Comparison of ENCODE assay signal across 13 cellular contexts in genomic region chr19:16898306-16899015, GRCh38. TPM values are rescaled to one million over a fixed set of nuclear protein-coding genes. Genes with fewer than 3 reads are reported as not detected.
DNase-seq lines count a peak whose midpoint lies in the region; ATAC-seq, FAIRE-seq and TF ChIP-seq lines count a peak whose summit lies in the region.
"Had no signal": no experiment of that assay in that cellular context is flagged by ENCODE, and none has a peak within 500 bp of the region (broad histone marks: within the 10 kb centered on the region; RNA-seq: fewer than 3 reads in every experiment).

No MANE protein-coding gene starts in this region.

- FAIRE-seq in GM19239 (lab: Jason Lieb, UNC) = peak; percentile 81
- no peak for FAIRE-seq in K562 (lab: Jason Lieb, UNC)

- DNase-seq in SK-N-SH (no peak), GM19239 (ENCODE audit: insufficient read length, low spot score) (no peak), K562 (ENCODE audit: extremely low read depth in 1 of 4, low spot score in 3 of 4) (no peak), osteoblast (ENCODE audit: insufficient read length, low spot score, missing footprints) (peak; percentile 65)
- DNase-seq: 8988T; effector CD8-positive, alpha-beta T cell; NCI-H510A treated with DMSO at 0.1 percent for 48 hours; T-helper 9 cell had no signal

- H3K79me2 ChIP-seq in SK-N-SH (ENCODE audit: insufficient read depth) (no peaks in the 10 kb centered on the region), K562 (ENCODE audit: control insufficient read depth, insufficient read depth, low read length) (no peaks in the 10 kb centered on the region; the same call in 2 of the 3 replicates), osteoblast (ENCODE audit: insufficient read depth, low read length) (no peaks in the 10 kb centered on the region)

- H4K20me1 ChIP-seq in SK-N-SH (ENCODE audit: insufficient read depth) = no peaks in the 10 kb centered on the region
- no peaks in the 10 kb centered on the region for H4K20me1 ChIP-seq in K562 (replicated peaks; ENCODE audit: control insufficient read depth, insufficient read depth, low read length)
- no peaks in the 10 kb centered on the region for H4K20me1 ChIP-seq in osteoblast (ENCODE audit: insufficient read depth, low read length)

- BruUV-seq in K562 (replicated peaks; lab: Mats Ljungman, UMichigan) = no TSS peak

- H3K4me1 ChIP-seq in SK-N-SH (ENCODE audit: control insufficient read depth in 1 of 2, insufficient read depth in 2 of 2, low read depth in 1 of 2, low read length in 1 of 2) (peaks cover 0 to 4% of the 10 kb centered on the region in 2 experiments; a peak in 1 of 4 replicates), K562 (replicated peaks in 1 of 2; ENCODE audit: control insufficient read depth in 2 of 2, insufficient read depth in 2 of 2, low read length in 2 of 2) (peaks cover 7 to 53% of the 10 kb centered on the region in 2 experiments; a peak in 4 of 5 replicates), osteoblast (ENCODE audit: insufficient read depth, low read length) (no peaks in the 10 kb centered on the region)

- no peak overlapping the region for H2AFZ ChIP-seq in SK-N-SH (ENCODE audit: low read depth)
- H2AFZ ChIP-seq in K562 (ENCODE audit: low read depth, low read length) = no peak overlapping the region; the same call in 1 of the 2 replicates
- no peak overlapping the region for H2AFZ ChIP-seq in osteoblast (ENCODE audit: low read length)

- H3K27me3 ChIP-seq in SK-N-SH (ENCODE audit: insufficient read depth) (0 out of 2 replicates have a peak, but pooled peaks cover 11% of the 10 kb centered on the region), K562 (ENCODE audit: control insufficient read depth in 2 of 2, insufficient read depth in 2 of 2, low read length in 2 of 2) (peaks cover 0 to 11% of the 10 kb centered on the region in 2 experiments; a peak in 2 of 5 replicates), osteoblast (ENCODE audit: insufficient read depth, low read length) (peaks cover 2% of the 10 kb centered on the region)
- H3K27me3 ChIP-seq: tibial nerve had no signal

- H3K36me3 ChIP-seq in SK-N-SH (replicated peaks in 1 of 2; ENCODE audit: control insufficient read depth in 1 of 2, insufficient read depth in 2 of 2, low read length in 1 of 2) (no peaks in the 10 kb centered on the region), K562 (ENCODE audit: control insufficient read depth, insufficient read depth, low read length) (no peaks in the 10 kb centered on the region), osteoblast (ENCODE audit: insufficient read depth, low read length) (no peaks in the 10 kb centered on the region)
- H3K36me3 ChIP-seq: tibial nerve had no signal

- intact Hi-C loops in K562 (cut with micrococcal nuclease) = loop anchor here (1.0 to 5.0 kb wide), 5 partner anchors 62 to 394 kb away; no protein-coding TSS in a partner anchor

- no peak for TF ChIP-seq EP300 in SK-N-SH (IDR thresholded peaks at IDR 0.05; ENCODE audit: borderline replicate concordance in 1 of 2, low read depth in 1 of 2, low read length in 1 of 2)
- no peak for TF ChIP-seq EP300 in K562 (IDR thresholded peaks at IDR 0.05; ENCODE audit: low read length)

- TF ChIP-seq RAD21 in SK-N-SH (IDR thresholded peaks at IDR 0.05; ENCODE audit: low read length) (no peak), K562 (CRISPR knock-in tag; conservative IDR thresholded peaks at IDR 0.05 in 1 of 2, IDR thresholded peaks at IDR 0.05 in 1 of 2) (no peak)

- H3K9ac ChIP-seq in SK-N-SH (no peak overlapping the region), K562 (ENCODE audit: insufficient read depth in 1 of 2, low read depth in 2 of 2, low read length in 2 of 2) (peak overlapping the region in 1 of 2 experiments; percentile 92; a peak in 3 of 4 replicates)

- H3K4me3 ChIP-seq in SK-N-SH (ENCODE audit: low read depth in 2 of 2, low read length in 1 of 2) = no peak overlapping the region
- no peak overlapping the region for H3K4me3 ChIP-seq in K562
- no peak overlapping the region for H3K4me3 ChIP-seq in osteoblast (ENCODE audit: insufficient read depth, low read length)

- H3K9me1 ChIP-seq in K562 (ENCODE audit: control insufficient read depth, insufficient read depth, low read length) = no peaks in the 10 kb centered on the region

- no peak for TF ChIP-seq POLR2A in K562 (conservative IDR thresholded peaks at IDR 0.05)

- POLR2A ChIA-PET in SK-N-SH (lab: Yijun Ruan, JAX) = no interaction called here
- POLR2A ChIA-PET in K562 (lab: Yijun Ruan, JAX) = interaction anchor here (1.2 kb wide), 1 partner anchor 10 kb away, joined by 7 read pairs; no protein-coding TSS in a partner anchor

- 71% methylated on average over 13 of the region's 13 CpGs for WGBS in SK-N-SH (ENCODE audit: low lambda C conversion rate)
- WGBS in K562 (ENCODE audit: insufficient coverage, low coverage, missing lambda C conversion rate) = 59% methylated on average over 12 of the region's 13 CpGs

- H3K9me3 ChIP-seq in SK-N-SH (no peaks in the 10 kb centered on the region), K562 (replicated peaks; ENCODE audit: control insufficient read depth, insufficient read depth, low read depth, low read length) (no peaks in the 10 kb centered on the region), osteoblast (ENCODE audit: low read depth, low read length) (no peaks in the 10 kb centered on the region)
- H3K9me3 ChIP-seq: tibial nerve had no signal

- in situ Hi-C loops in K562 (cut with MboI) = no loop called here

- ATAC-seq in SK-N-SH treated with all-trans-retinoic acid at 6 μM for 48 hours (no peak), K562 (no peak), HG03139 (IDR thresholded peaks at IDR 0.05; ENCODE audit: unreplicated experiment) (no peak), HG02981 (IDR thresholded peaks at IDR 0.05; ENCODE audit: unreplicated experiment) (no peak)
- ATAC-seq in activated CD4-positive, CD25-positive, alpha-beta regulatory T cell treated with anti-CD3 and anti-CD28 coated beads, Interleukin-2, amount 50 U/mL, for 24 hours = no peak

- no peaks in the 10 kb centered on the region for H3F3A ChIP-seq in SK-N-SH (replicated peaks; ENCODE audit: insufficient read depth)

- H3K27ac ChIP-seq in SK-N-SH (ENCODE audit: low read depth in 2 of 2, low read length in 1 of 2) = no peak overlapping the region
- H3K27ac ChIP-seq in K562 (ENCODE audit: extremely low read depth, low read depth, low read length) = no peak overlapping the region
- no peak overlapping the region for H3K27ac ChIP-seq in osteoblast (ENCODE audit: low read depth, low read length)

- H3K9me2 ChIP-seq in SK-N-SH = no peaks in the 10 kb centered on the region

- TF ChIP-seq CTCF in SK-N-SH (IDR thresholded peaks at IDR 0.05) (no peak), K562 (IDR thresholded peaks at IDR 0.05 in 2 of 3, conservative IDR thresholded peaks at IDR 0.05 in 1 of 3; ENCODE audit: insufficient read depth in 2 of 3, low read depth in 1 of 3, low read length in 3 of 3) (no peak), osteoblast (IDR thresholded peaks at IDR 0.05; ENCODE audit: extremely low read depth, low read depth, low read length) (no peak)

- CTCF ChIA-PET in SK-N-SH (lab: Yijun Ruan, JAX) (interaction anchor here (1.8 kb wide), 1 partner anchor 126 kb away, joined by 8 read pairs; no protein-coding TSS in a partner anchor), K562 (lab: Yijun Ruan, JAX; ENCODE audit: low intra/inter-chr PET ratio) (interaction anchor here (0.8 to 3.3 kb wide), 3 partner anchors 63 to 128 kb away, joined by 3 to 29 read pairs (median 21); no protein-coding TSS in a partner anchor)

- H3K4me2 ChIP-seq in SK-N-SH = peak overlapping the region; percentile 95; the same call in 1 of the 2 replicates
- H3K4me2 ChIP-seq in K562 (ENCODE audit: insufficient read depth, low read length) = 0 out of 2 replicates have a peak overlapping the region, but pooled peaks have one; percentile 76
- H3K4me2 ChIP-seq in osteoblast (ENCODE audit: insufficient read depth, low read length) = no peak overlapping the region

TF ChIP-seq in SK-N-SH, 30 proteins besides CTCF, POLR2A, EP300 and RAD21 (continues in another document):
- TF ChIP-seq FOXJ3 (CRISPR knock-in tag; IDR thresholded peaks at IDR 0.05) = no peak
- no peak for TF ChIP-seq GATA2 (CRISPR knock-in tag; IDR thresholded peaks at IDR 0.05)

TF ChIP-seq in SK-N-SH treated with all-trans-retinoic acid at 6 μM for 48 hours, 23 proteins besides CTCF, POLR2A, EP300 and RAD21:
- TF ChIP-seq ZNF8 (CRISPR knock-in tag; IDR thresholded peaks at IDR 0.05) (no peak), BACH2 (CRISPR knock-in tag; IDR thresholded peaks at IDR 0.05; ENCODE audit: borderline replicate concordance) (no peak), SNAI2 (CRISPR knock-in tag; IDR thresholded peaks at IDR 0.05) (no peak)

TF ChIP-seq in K562, 482 proteins besides CTCF, POLR2A, EP300 and RAD21:
- TF ChIP-seq EGR1 (conservative IDR thresholded peaks at IDR 0.05) (peak; percentile 21; the same call in 1 of the 2 replicates), ZNF695 (CRISPR knock-in tag; IDR thresholded peaks at IDR 0.05) (no peak)

RNA-seq across cellular contexts. Expression of gene F2RL3, which starts 9.7 kb away (rescaled TPM):
- not detected in 2 replicates for polyA plus RNA-seq in SK-N-SH (2012; rRNA removed)
- polyA plus RNA-seq in SK-N-SH (2012; cell fraction: cytosol; rRNA removed) = under 0.01 and 0.01 TPM in 2 replicates
- not detected in 2 replicates for polyA plus RNA-seq in SK-N-SH (2012; cell fraction: nucleus; rRNA removed)
- total RNA-seq in K562 (2011; cell fraction: chromatin; rRNA removed; ENCODE audit: low replicate concordance) = 16.8 and 60.7 TPM in 2 replicates
- 53.0 and 74.2 TPM in 2 replicates for total RNA-seq in K562 (2011; cell fraction: nucleolus; rRNA removed)
- total RNA-seq in K562 (2011; cell fraction: nucleoplasm; rRNA removed) = 25.8 and 31.3 TPM in 2 replicates
- 23.4 and 29.5 TPM in 2 replicates for total RNA-seq in K562 (2014; rRNA removed)
- 10.7 and 11.0 TPM in 2 replicates for total RNA-seq in K562 (2014; rRNA removed; fragmentation: Illumina TruSeq; extraction: Trizol)
- total RNA-seq in K562 (2015; rRNA removed; fragmentation: Illumina TruSeq; extraction: Trizol) = 11.9 and 12.1 TPM in 2 replicates
- total RNA-seq in K562 (2021) = 27.6 and 29.0 TPM in 2 replicates
- 7.2 and 9.9 TPM in 2 replicates for polyA plus RNA-seq in K562 (2011; rRNA removed)
- polyA plus RNA-seq in K562 (2011; cell fraction: cytosol; rRNA removed) = 10.5 and 59.1 TPM in 2 replicates
- polyA plus RNA-seq in K562 (2011; cell fraction: nucleus; rRNA removed) = 4.8 and 12.6 TPM in 2 replicates
- polyA plus RNA-seq in K562 (2012) = 15.6 and 20.7 TPM in 2 replicates
- 12.3 and 13.4 TPM in 2 replicates for polyA plus RNA-seq in K562 (2014; fragmentation: Illumina TruSeq; extraction: Trizol)
- 1 to 10 TPM; 1.4 to 5.0 TPM for polyA plus RNA-seq in K562 (2014; fragmentation: Nextera tagmentation; extraction: Ambion mirVana)
- polyA plus RNA-seq in K562 (2014; rRNA removed) = 20.9 and 22.0 TPM in 2 replicates
- 3.2 and 7.2 TPM in 2 replicates for polyA minus RNA-seq in K562 (2011; rRNA and poly(A)+ RNA removed)
- polyA minus RNA-seq in K562 (2011; cell fraction: cytosol; rRNA and poly(A)+ RNA removed) = 8.0 and 13.6 TPM in 2 replicates
- 12.3 and 14.5 TPM in 2 replicates for polyA minus RNA-seq in K562 (2011; cell fraction: nucleus; rRNA and poly(A)+ RNA removed)
- total RNA-seq in osteoblast = under 0.01 TPM in 2 replicates

Comparison
In these comparisons a context has a peak if more than half of its experiments do, and no peak if none do; other contexts are left out.
1. RNA of gene F2RL3, which starts 9.7 kb away (total RNA-seq): 10.7 to 74.2 TPM in K562; under 0.01 TPM in osteoblast; every median in the first group is over 10 times any median in the second.